8 cellular contexts compared by ENCODE assay signal in the genomic region with DNA sequence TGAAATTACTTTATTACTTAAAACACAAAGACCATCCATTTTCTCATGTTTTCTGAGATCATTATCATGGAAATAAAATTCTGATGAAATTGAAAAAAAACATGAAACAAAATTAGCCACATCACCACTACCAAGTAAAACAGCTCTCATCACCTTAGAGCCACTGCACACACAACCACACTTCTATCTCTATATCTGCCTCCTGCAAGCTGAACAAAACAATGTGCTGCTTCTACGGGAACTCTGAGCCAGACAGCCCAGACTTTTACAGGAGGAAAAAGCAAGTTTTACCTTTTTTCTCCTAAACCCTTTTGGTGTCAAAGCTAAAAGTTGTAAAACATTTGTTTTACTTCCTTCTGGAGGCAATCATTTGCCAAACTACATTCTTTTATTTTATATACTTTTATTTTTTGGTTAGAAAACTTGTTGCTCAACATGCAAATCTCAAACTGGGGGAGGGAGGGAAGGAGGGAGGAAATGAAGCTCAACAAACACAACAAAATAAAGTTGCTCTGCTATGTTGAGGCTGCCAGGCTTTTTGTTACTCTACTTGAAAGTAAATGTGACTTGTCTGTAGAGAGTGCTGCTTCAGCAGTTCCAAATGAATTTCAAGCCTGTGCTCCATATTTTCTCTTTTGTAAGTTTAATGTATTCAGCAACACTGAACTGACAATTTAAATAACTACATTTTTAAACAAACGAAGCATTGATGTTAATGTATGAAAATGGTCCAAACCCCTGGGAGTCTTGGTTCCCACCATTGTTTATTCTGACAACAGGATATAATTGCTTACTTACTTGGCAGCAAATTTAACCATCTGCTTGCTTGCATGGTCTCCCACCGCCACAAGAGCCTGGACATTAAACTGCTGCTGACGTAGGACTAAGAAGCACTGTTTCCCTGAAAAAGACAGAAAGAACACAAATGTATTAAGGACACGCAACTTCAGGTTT. TPM values are rescaled to one million over a fixed set of nuclear protein-coding genes. Genes with fewer than 3 reads are reported as not detected.
A peak's percentile ranks its signal among the peaks of the same experiment; 100 is the strongest.
DNase-seq lines count a peak whose midpoint lies in the region; ATAC-seq, FAIRE-seq and TF ChIP-seq lines count a peak whose summit lies in the region.

No MANE protein-coding gene starts in this region.

- peaks cover 18% of the 10 kb centered on the region for H4K20me1 ChIP-seq in Loucy (ENCODE audit: insufficient read depth, low read length, poor library complexity, severe bottlenecking)

- POLR2A ChIA-PET in CD8-positive, alpha-beta T cell (lab: Charles Lee), result interaction anchor here (1.1 to 1.6 kb wide), 2 partner anchors 11 to 25 kb away, joined by 3 to 6 read pairs; partner anchors contain the start of gene DARS1

- peak overlapping the region; percentile 89 for H3K27ac Mint-ChIP-seq in CD8-positive, alpha-beta T cell
- H3K27ac Mint-ChIP-seq in activated naive CD8-positive, alpha-beta T cell treated with anti-CD3 and anti-CD28 coated beads, Interleukin-2, amount 50 U/mL, for 24 hours, result peak overlapping the region; percentile 7
- no peak overlapping the region for H3K27ac Mint-ChIP-seq in stimulated activated naive B cell treated with anti-CD40 and anti-IgM and Interleukin-4, amounts not matched to agents 10 μg/mL and 1 μg/mL and 100 μg/mL, for 72 hours

- H3K36me3 ChIP-seq in CD8-positive, alpha-beta T cell (ENCODE audit: insufficient read depth, low read length), result no peaks in the 10 kb centered on the region
- H3K36me3 ChIP-seq in Loucy (ENCODE audit: insufficient read depth, low read length), result peaks cover 51% of the 10 kb centered on the region
- peaks cover 2% of the 10 kb centered on the region for H3K36me3 ChIP-seq in mesodermal cell (ENCODE audit: control insufficient read depth, insufficient read depth, low read length)

- intact Hi-C loops in CD8-positive, alpha-beta T cell (cut with DNase I, micrococcal nuclease), result loop anchor here in 1 of 2 experiments (1.0 to 5.0 kb wide), 2 partner anchors 11 to 34 kb away; no protein-coding TSS in a partner anchor

- no peak overlapping the region for H2AFZ ChIP-seq in Loucy (ENCODE audit: low read length)

- no peaks in the 10 kb centered on the region for H3K9me3 Mint-ChIP-seq in CD8-positive, alpha-beta T cell
- no peaks in the 10 kb centered on the region for H3K9me3 Mint-ChIP-seq in activated naive CD8-positive, alpha-beta T cell treated with anti-CD3 and anti-CD28 coated beads, Interleukin-2, amount 50 U/mL, for 24 hours
- no peaks in the 10 kb centered on the region for H3K9me3 Mint-ChIP-seq in stimulated activated naive B cell treated with anti-CD40 and anti-IgM and Interleukin-4, amounts not matched to agents 10 μg/mL and 1 μg/mL and 100 μg/mL, for 72 hours

- H3K4me2 ChIP-seq in Loucy (ENCODE audit: low read depth, low read length, poor library complexity, severe bottlenecking), result peak overlapping the region; percentile 32

- H3K79me2 ChIP-seq in Loucy (ENCODE audit: insufficient read depth, low read length), result peaks cover 85% of the 10 kb centered on the region

- DNase-seq in CD8-positive, alpha-beta T cell, result peak in 1 of 7 experiments; percentile 27
- DNase-seq in activated naive CD8-positive, alpha-beta T cell treated with anti-CD3 and anti-CD28 coated beads, Interleukin-2, amount 50 U/mL, for 24 hours, result no peak
- DNase-seq in frontal cortex (ENCODE audit: low spot score in 2 of 2) (no peak), SIG-M5 (lab: John Stamatoyannopoulos, UW) (no peak)
- DNase-seq in stimulated activated naive B cell treated with anti-CD40 and anti-IgM and Interleukin-4, amounts not matched to agents 10 μg/mL and 1 μg/mL and 100 μg/mL, for 72 hours, result no peak

- CTCF ChIA-PET in CD8-positive, alpha-beta T cell (lab: Charles Lee), result interaction anchor here (0.9 to 1.8 kb wide), 4 partner anchors 10 to 424 kb away, joined by 3 to 7 read pairs (median 3); no protein-coding TSS in a partner anchor

- H3K4me3 Mint-ChIP-seq in CD8-positive, alpha-beta T cell, result peak overlapping the region; percentile 35
- H3K4me3 Mint-ChIP-seq in activated naive CD8-positive, alpha-beta T cell treated with anti-CD3 and anti-CD28 coated beads, Interleukin-2, amount 50 U/mL, for 24 hours, result no peak overlapping the region
- H3K4me3 Mint-ChIP-seq in stimulated activated naive B cell treated with anti-CD40 and anti-IgM and Interleukin-4, amounts not matched to agents 10 μg/mL and 1 μg/mL and 100 μg/mL, for 72 hours, result no peak overlapping the region

- ATAC-seq in CD8-positive, alpha-beta T cell, result peak; percentile 63
- peak; percentile 66 for ATAC-seq in activated naive CD8-positive, alpha-beta T cell treated with anti-CD3 and anti-CD28 coated beads, Interleukin-2, amount 50 U/mL, for 24 hours
- ATAC-seq in HG03135 (IDR thresholded peaks at IDR 0.05; ENCODE audit: unreplicated experiment), result no peak
- ATAC-seq in stimulated activated naive B cell treated with anti-CD40 and anti-IgM and Interleukin-4, amounts not matched to agents 10 μg/mL and 1 μg/mL and 100 μg/mL, for 72 hours (replicated peaks), result no peak

- H3K27me3 ChIP-seq in CD8-positive, alpha-beta T cell (ENCODE audit: insufficient read depth, low read length), result no peaks in the 10 kb centered on the region
- H3K27me3 ChIP-seq in Loucy (ENCODE audit: insufficient read depth, low read length, poor library complexity, severe bottlenecking), result no peaks in the 10 kb centered on the region

- WGBS in mesodermal cell (ENCODE audit: insufficient coverage in 2 of 2), 2 experiments, result 76 to 78% methylated on average over 3 of the region's 5 CpGs

- no peaks in the 10 kb centered on the region for H3K27me3 Mint-ChIP-seq in CD8-positive, alpha-beta T cell (ENCODE audit: low read depth)
- H3K27me3 Mint-ChIP-seq in activated naive CD8-positive, alpha-beta T cell treated with anti-CD3 and anti-CD28 coated beads, Interleukin-2, amount 50 U/mL, for 24 hours, result no peaks in the 10 kb centered on the region
- H3K27me3 Mint-ChIP-seq in stimulated activated naive B cell treated with anti-CD40 and anti-IgM and Interleukin-4, amounts not matched to agents 10 μg/mL and 1 μg/mL and 100 μg/mL, for 72 hours, result no peaks in the 10 kb centered on the region

- H3K9me3 ChIP-seq in CD8-positive, alpha-beta T cell (ENCODE audit: low read length), result no peaks in the 10 kb centered on the region
- H3K9me3 ChIP-seq in Loucy (ENCODE audit: insufficient read depth, low read depth, low read length) (no peaks in the 10 kb centered on the region), mesodermal cell (ENCODE audit: control insufficient read depth, low read length) (no peaks in the 10 kb centered on the region)

- H3K4me3 ChIP-seq in CD8-positive, alpha-beta T cell (ENCODE audit: low read depth, low read length), result no peak overlapping the region
- H3K4me3 ChIP-seq in Loucy (ENCODE audit: low read length, poor library complexity, severe bottlenecking) (no peak overlapping the region), mesodermal cell (ENCODE audit: extremely low read depth, insufficient read depth, low read length, poor library complexity, severe bottlenecking) (no peak overlapping the region)

- TF ChIP-seq CTCF in CD8-positive, alpha-beta T cell (IDR thresholded peaks at IDR 0.05), result no peak
- TF ChIP-seq CTCF in Loucy (conservative IDR thresholded peaks at IDR 0.05; ENCODE audit: low read length), result no peak

- H3K9ac ChIP-seq in Loucy (ENCODE audit: low read depth, low read length, poor library complexity, severe bottlenecking), result no peak overlapping the region

- H3K36me3 Mint-ChIP-seq in CD8-positive, alpha-beta T cell, result peaks cover 40% of the 10 kb centered on the region
- H3K36me3 Mint-ChIP-seq in activated naive CD8-positive, alpha-beta T cell treated with anti-CD3 and anti-CD28 coated beads, Interleukin-2, amount 50 U/mL, for 24 hours (ENCODE audit: low read depth), result peaks cover 48% of the 10 kb centered on the region
- H3K36me3 Mint-ChIP-seq in stimulated activated naive B cell treated with anti-CD40 and anti-IgM and Interleukin-4, amounts not matched to agents 10 μg/mL and 1 μg/mL and 100 μg/mL, for 72 hours, result peaks cover 24 to 41% of the 10 kb centered on the region in 2 donors

- H3K27ac ChIP-seq in CD8-positive, alpha-beta T cell (ENCODE audit: low read depth, low read length), result no peak overlapping the region
- H3K27ac ChIP-seq in mesodermal cell (ENCODE audit: low read depth, low read length, severe bottlenecking), result peak overlapping the region; percentile 82

- FAIRE-seq in frontal cortex (lab: Jason Lieb, UNC), result no peak

- no peaks in the 10 kb centered on the region for H3K9me2 ChIP-seq in Loucy (replicated peaks; ENCODE audit: low read depth, low read length)

- H3F3A ChIP-seq in Loucy (ENCODE audit: low read depth), result peaks cover 9% of the 10 kb centered on the region

- peaks cover 26% of the 10 kb centered on the region for H3K4me1 ChIP-seq in CD8-positive, alpha-beta T cell (ENCODE audit: insufficient read depth, low read length)
- H3K4me1 ChIP-seq in Loucy (ENCODE audit: insufficient read depth, low read length, poor library complexity, severe bottlenecking) (peaks cover 32% of the 10 kb centered on the region), mesodermal cell (ENCODE audit: control insufficient read depth, insufficient read depth, low read length, poor library complexity, severe bottlenecking) (peaks cover 8% of the 10 kb centered on the region)

- H3K4me1 Mint-ChIP-seq in CD8-positive, alpha-beta T cell (ENCODE audit: low read depth), result peaks cover 50% of the 10 kb centered on the region
- H3K4me1 Mint-ChIP-seq in activated naive CD8-positive, alpha-beta T cell treated with anti-CD3 and anti-CD28 coated beads, Interleukin-2, amount 50 U/mL, for 24 hours, result peaks cover 52% of the 10 kb centered on the region
- peaks cover 22 to 42% of the 10 kb centered on the region in 2 donors for H3K4me1 Mint-ChIP-seq in stimulated activated naive B cell treated with anti-CD40 and anti-IgM and Interleukin-4, amounts not matched to agents 10 μg/mL and 1 μg/mL and 100 μg/mL, for 72 hours

RNA-seq across cellular contexts. Expression of gene DARS1, which starts 24.6 kb away (rescaled TPM):
- total RNA-seq in CD8-positive, alpha-beta T cell, result 10 to 100 TPM; 33.4 to 35.8 TPM
- polyA plus RNA-seq in mesodermal cell (2013, experiment 1 of 2), result 73.5 TPM
- polyA plus RNA-seq in mesodermal cell (2013, experiment 2 of 2), result 77.3 TPM
- 54.6 TPM for total RNA-seq in frontal cortex

Comparison
In these comparisons a context has a peak if more than half of its experiments do, and no peak if none do; other contexts are left out.
1. ATAC-seq: peak in CD8-positive, alpha-beta T cell (single experiment) and activated naive CD8-positive, alpha-beta T cell treated with anti-CD3 and anti-CD28 coated beads, Interleukin-2, amount 50 U/mL, for 24 hours (single experiment); none in HG03135 (single experiment) and stimulated activated naive B cell treated with anti-CD40 and anti-IgM and Interleukin-4, amounts not matched to agents 10 μg/mL and 1 μg/mL and 100 μg/mL, for 72 hours (0 of 2).